ENCODE assay signal across 24 cellular contexts in the genomic region with DNA sequence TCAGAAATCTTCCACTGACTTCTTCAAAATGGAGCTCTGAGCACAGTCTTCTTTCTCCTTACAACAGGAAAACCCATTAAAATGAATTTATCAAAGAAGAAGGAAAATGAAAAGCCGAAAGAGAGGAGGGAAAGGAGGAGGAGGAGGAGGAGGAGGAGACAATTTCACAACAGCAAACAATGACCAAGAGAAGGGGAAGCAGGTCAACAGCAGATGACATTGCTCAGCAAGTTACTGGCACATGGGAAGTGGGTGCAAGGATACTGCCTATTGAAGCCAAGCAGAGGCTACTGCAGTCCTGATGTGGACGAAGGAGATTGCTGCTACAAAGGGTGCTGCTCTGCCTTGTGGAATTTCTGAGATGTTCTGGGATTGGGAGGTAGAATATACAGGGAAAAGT.
DNase-seq lines count a peak whose midpoint lies in the region; ATAC-seq, FAIRE-seq and TF ChIP-seq lines count a peak whose summit lies in the region.
"Had no signal": no experiment of that assay in that cellular context is flagged by ENCODE, and none has a peak within 500 bp of the region (broad histone marks: within the 10 kb centered on the region; RNA-seq: fewer than 3 reads in every experiment).

No MANE protein-coding gene starts in this region.

- H3K27ac ChIP-seq in A549: no peak overlapping the region
- peak overlapping the region; percentile 31 for H3K27ac ChIP-seq in HL-60 (replicated peaks)
- peak overlapping the region; percentile 61 for H3K27ac ChIP-seq in SJSA1
- H3K27ac ChIP-seq in left lung: peak overlapping the region in 1 of 2 donors; percentile 74
- H3K27ac ChIP-seq: C4-2B, SJCRH30, VCaP had no signal

- POLR2A ChIA-PET in A549 (lab: Yijun Ruan, JAX): no interaction called here

- H3K4me1 Mint-ChIP-seq in activated naive CD4-positive, alpha-beta T cell treated with anti-CD3 and anti-CD28 coated beads, Interleukin-2, amount 10 ng/mL, durations not matched to agents 7 days and 5 days: no peaks in the 10 kb centered on the region
- H3K4me1 Mint-ChIP-seq: activated CD4-positive, alpha-beta T cell treated with anti-CD3 and anti-CD28 coated beads, Interleukin-2, amount 10 ng/mL, durations not matched to agents 24 days and 14 days had no signal

- no peaks in the 10 kb centered on the region for H3K27me3 ChIP-seq in HL-60 (ENCODE audit: insufficient read depth, poor library complexity, severe bottlenecking)
- no peaks in the 10 kb centered on the region for H3K27me3 ChIP-seq in SJSA1 (replicated peaks)
- H3K27me3 ChIP-seq in left lung: no peaks in the 10 kb centered on the region
- H3K27me3 ChIP-seq: SJCRH30, upper lobe of left lung had no signal

- DNase-seq in A549 (ENCODE audit: low read depth in 1 of 2, low spot score in 1 of 2) (no peak), HL-60 (ENCODE audit: low read depth in 1 of 2, low spot score in 1 of 2) (peak; percentile 71 to 81), SJSA1 (ENCODE audit: low read depth in 1 of 2, low spot score in 2 of 2) (no peak), left lung (no peak), SK-N-DZ (ENCODE audit: low spot score) (no peak)
- DNase-seq in activated naive CD4-positive, alpha-beta T cell treated with anti-CD3 and anti-CD28 coated beads, Interleukin-2, amount 10 ng/mL, durations not matched to agents 7 days and 5 days: no peak
- DNase-seq: activated CD4-positive, alpha-beta T cell treated with anti-CD3 and anti-CD28 coated beads, Interleukin-2, amount 10 ng/mL, durations not matched to agents 24 days and 14 days; cerebellar nuclear complex; erythroblast; H9; hypothalamus; NCI-H2171 treated with DMSO at 0.1 percent for 48 hours; NCI-H526 treated with DMSO at 0.1 percent for 48 hours; nucleus accumbens; SJCRH30 had no signal

- no peaks in the 10 kb centered on the region for H3K9me3 Mint-ChIP-seq in activated naive CD4-positive, alpha-beta T cell treated with anti-CD3 and anti-CD28 coated beads, Interleukin-2, amount 10 ng/mL, durations not matched to agents 7 days and 5 days

- H3K36me3 ChIP-seq in SJSA1: no peaks in the 10 kb centered on the region
- H3K36me3 ChIP-seq in left lung: no peaks in the 10 kb centered on the region
- H3K36me3 ChIP-seq: SJCRH30, upper lobe of left lung had no signal

- intact Hi-C loops in left lung (cut with DNase I): no loop called here

- H3K4me3 ChIP-seq in A549: no peak overlapping the region
- no peak overlapping the region for H3K4me3 ChIP-seq in HL-60 (replicated peaks; ENCODE audit: insufficient read depth, low read length)
- no peak overlapping the region for H3K4me3 ChIP-seq in SJSA1
- no peak overlapping the region for H3K4me3 ChIP-seq in left lung
- H3K4me3 ChIP-seq: SJCRH30, upper lobe of left lung had no signal

- H3K4me3 Mint-ChIP-seq in activated naive CD4-positive, alpha-beta T cell treated with anti-CD3 and anti-CD28 coated beads, Interleukin-2, amount 10 ng/mL, durations not matched to agents 7 days and 5 days: no peak overlapping the region
- H3K4me3 Mint-ChIP-seq: activated CD4-positive, alpha-beta T cell treated with anti-CD3 and anti-CD28 coated beads, Interleukin-2, amount 10 ng/mL, durations not matched to agents 24 days and 14 days; activated naive CD8-positive, alpha-beta T cell; H9 had no signal

- TF ChIP-seq EP300 in A549 (IDR thresholded peaks at IDR 0.05): no peak

- no peak for TF ChIP-seq POLR2A in A549 (IDR thresholded peaks at IDR 0.05; ENCODE audit: low read length)

- H3K4me2 ChIP-seq in A549: peak overlapping the region; percentile 23; the same call in 1 of the 3 replicates

- H3K36me3 Mint-ChIP-seq in activated naive CD4-positive, alpha-beta T cell treated with anti-CD3 and anti-CD28 coated beads, Interleukin-2, amount 10 ng/mL, durations not matched to agents 7 days and 5 days: no peaks in the 10 kb centered on the region

- H3K27ac Mint-ChIP-seq in activated naive CD4-positive, alpha-beta T cell treated with anti-CD3 and anti-CD28 coated beads, Interleukin-2, amount 10 ng/mL, durations not matched to agents 7 days and 5 days: no peak overlapping the region
- H3K27ac Mint-ChIP-seq: activated CD4-positive, alpha-beta T cell treated with anti-CD3 and anti-CD28 coated beads, Interleukin-2, amount 10 ng/mL, durations not matched to agents 24 days and 14 days; activated naive CD8-positive, alpha-beta T cell; H9 had no signal

- H3K9me3 ChIP-seq in A549: peaks cover 8% of the 10 kb centered on the region; the same call in 2 of the 3 replicates
- 0 out of 2 replicates have a peak, but pooled peaks cover 2% of the 10 kb centered on the region for H3K9me3 ChIP-seq in SJSA1 (replicated peaks)
- H3K9me3 ChIP-seq in left lung: peaks cover 0 to 2% of the 10 kb centered on the region in 2 donors
- H3K9me3 ChIP-seq: SJCRH30, upper lobe of left lung had no signal

- no peak for TF ChIP-seq RAD21 in A549 (conservative IDR thresholded peaks at IDR 0.05 in 1 of 2, IDR thresholded peaks at IDR 0.05 in 1 of 2)

- CTCF ChIA-PET in A549 (lab: Yijun Ruan, JAX): no interaction called here
- CTCF ChIA-PET in activated naive CD4-positive, alpha-beta T cell treated with anti-CD3 and anti-CD28 coated beads, Interleukin-2, amount 10 ng/mL, durations not matched to agents 7 days and 5 days (lab: Charles Lee): no interaction called here

- H3K4me1 ChIP-seq in A549: peaks cover 7% of the 10 kb centered on the region; the same call in 1 of the 3 replicates
- peaks cover 14% of the 10 kb centered on the region for H3K4me1 ChIP-seq in SJSA1 (replicated peaks)
- peaks cover 0 to 18% of the 10 kb centered on the region in 2 donors for H3K4me1 ChIP-seq in left lung
- H3K4me1 ChIP-seq: SJCRH30, upper lobe of left lung had no signal

- no peaks in the 10 kb centered on the region for H3K27me3 Mint-ChIP-seq in activated naive CD4-positive, alpha-beta T cell treated with anti-CD3 and anti-CD28 coated beads, Interleukin-2, amount 10 ng/mL, durations not matched to agents 7 days and 5 days

- FAIRE-seq in A549 (lab: Jason Lieb, UNC): no peak
- FAIRE-seq: D721Med, frontal cortex had no signal

- TF ChIP-seq CTCF in A549 (IDR thresholded peaks at IDR 0.05) (no peak), HL-60 (IDR thresholded peaks at IDR 0.05; ENCODE audit: insufficient read depth, low read length) (no peak), left lung (IDR thresholded peaks at IDR 0.05) (no peak)

- 13% methylated on average over 2 of the region's 2 CpGs for WGBS in A549 (ENCODE audit: missing lambda C conversion rate)

- peak in 1 of 2 experiments; percentile 24; a peak in 2 of 6 replicates for ATAC-seq in A549
- peak; percentile 75 for ATAC-seq in left lung
- ATAC-seq in HG02623 (IDR thresholded peaks at IDR 0.05; ENCODE audit: unreplicated experiment): no peak
- ATAC-seq in GM21390 (IDR thresholded peaks at IDR 0.05; ENCODE audit: unreplicated experiment): no peak
- ATAC-seq: PC-3 had no signal

TF ChIP-seq in A549, 52 proteins besides CTCF, POLR2A, EP300 and RAD21:
- TF ChIP-seq CEBPB (IDR thresholded peaks at IDR 0.05) (0 out of 4 replicates have a peak, but pooled peaks of 1 of the 2 experiments have one; percentile 7), TFCP2L1 (CRISPR knock-in tag; IDR thresholded peaks at IDR 0.05) (no peak)
- TF ChIP-seq, protein P1, sequence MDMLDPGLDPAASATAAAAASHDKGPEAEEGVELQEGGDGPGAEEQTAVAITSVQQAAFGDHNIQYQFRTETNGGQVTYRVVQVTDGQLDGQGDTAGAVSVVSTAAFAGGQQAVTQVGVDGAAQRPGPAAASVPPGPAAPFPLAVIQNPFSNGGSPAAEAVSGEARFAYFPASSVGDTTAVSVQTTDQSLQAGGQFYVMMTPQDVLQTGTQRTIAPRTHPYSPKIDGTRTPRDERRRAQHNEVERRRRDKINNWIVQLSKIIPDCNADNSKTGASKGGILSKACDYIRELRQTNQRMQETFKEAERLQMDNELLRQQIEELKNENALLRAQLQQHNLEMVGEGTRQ (IDR thresholded peaks at IDR 0.05): no peak

Comparison
In these comparisons a context has a peak if more than half of its experiments do, and no peak if none do; other contexts are left out.
1. DNase-seq: peak in HL-60 (2 of 2); none in A549 (0 of 2), SJSA1 (0 of 2), left lung (0 of 2), activated naive CD4-positive, alpha-beta T cell treated with anti-CD3 and anti-CD28 coated beads, Interleukin-2, amount 10 ng/mL, durations not matched to agents 7 days and 5 days (single experiment) and SK-N-DZ (single experiment).
2. H3K27ac ChIP-seq: peak in HL-60 (single experiment) and SJSA1 (single experiment); none in A549 (0 of 2).